ENCODE assay signal across 8 cellular contexts in the genomic region with DNA sequence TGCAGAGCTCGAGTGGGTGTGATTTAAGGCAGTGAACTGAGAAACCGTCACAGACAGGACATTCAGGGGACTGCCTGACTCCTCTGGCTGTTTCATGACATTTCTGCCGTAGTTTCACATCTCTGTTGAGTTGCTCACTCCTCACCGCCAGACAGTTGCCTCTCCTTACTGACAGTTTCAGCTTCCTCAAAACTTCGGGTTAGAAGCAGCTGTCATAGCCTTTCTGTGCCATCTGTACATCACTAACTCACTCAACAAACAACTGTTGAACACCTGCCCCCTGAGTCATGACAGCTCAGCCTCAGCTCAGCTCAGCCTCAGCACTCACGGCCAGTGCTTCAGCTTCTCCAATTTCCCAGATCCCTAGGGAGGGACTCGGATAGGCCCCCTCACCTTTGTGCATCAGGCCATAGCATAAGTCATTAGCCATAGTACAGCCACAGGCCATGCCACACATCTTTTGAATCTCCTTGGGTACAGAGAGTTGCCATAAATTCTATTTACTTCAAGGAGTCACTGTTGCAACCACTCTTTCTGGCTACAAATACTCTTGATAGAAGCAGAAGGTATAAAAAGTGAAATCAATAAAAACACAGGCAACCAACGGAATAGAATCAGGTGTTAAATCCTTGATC. TPM values are rescaled to one million over a fixed set of nuclear protein-coding genes. Genes with fewer than 3 reads are reported as not detected.
DNase-seq lines count a peak whose midpoint lies in the region; ATAC-seq, FAIRE-seq and TF ChIP-seq lines count a peak whose summit lies in the region.

No MANE protein-coding gene starts in this region.

- WGBS in right lobe of liver (ENCODE audit: insufficient coverage, low coverage, low lambda C conversion rate, missing lambda C conversion rate) = 43% methylated on average over 5 of the region's 8 CpGs
- 48% methylated on average over 8 of the region's 8 CpGs for WGBS in HepG2 (ENCODE audit: low lambda C conversion rate)

- H3K4me2 ChIP-seq in HepG2 (ENCODE audit: low read depth, low read length) = no peak overlapping the region

- H3K4me3 Mint-ChIP-seq in natural killer cell (peak overlapping the region; percentile 79), WTC11 (no peak overlapping the region)

- FAIRE-seq in HepG2 (lab: Jason Lieb, UNC) = no peak

- in situ Hi-C loops in HepG2 (cut with HindIII; ENCODE audit: extremely low pct_ligation_motif_present, low pct_unique_long_range_greater_than_20kb) = no loop called here

- H3K9me3 ChIP-seq in right lobe of liver (no peaks in the 10 kb centered on the region), HepG2 (ENCODE audit: low read length) (peaks cover 4% of the 10 kb centered on the region; the same call in 1 of the 2 replicates)

- H3K36me3 ChIP-seq in right lobe of liver (no peaks in the 10 kb centered on the region), HepG2 (replicated peaks in 1 of 2; ENCODE audit: control insufficient read depth in 1 of 2, insufficient read depth in 2 of 2, low read length in 2 of 2) (no peaks in the 10 kb centered on the region)

- H3K36me3 Mint-ChIP-seq in natural killer cell (no peaks in the 10 kb centered on the region), WTC11 (peaks cover 46% of the 10 kb centered on the region)

- H2AFZ ChIP-seq in HepG2 (ENCODE audit: low read length) = no peak overlapping the region

- ATAC-seq in right lobe of liver (peak; percentile 52 to 81 (median 64)), HepG2 (no peak), HG03060 (IDR thresholded peaks at IDR 0.05; ENCODE audit: low read depth, unreplicated experiment) (peak; percentile 84), natural killer cell (peak; percentile 77 to 85 (median 84)), WTC11 (no peak)

- no peak overlapping the region for H3K27ac ChIP-seq in right lobe of liver
- no peak overlapping the region for H3K27ac ChIP-seq in HepG2 (ENCODE audit: extremely low read length, insufficient read depth, low read length)

- BruUV-seq in HepG2 (replicated peaks; lab: Mats Ljungman, UMichigan) = no TSS peak

- intact Hi-C loops in right lobe of liver (cut with DNase I) (no loop called here), HepG2 (cut with micrococcal nuclease; ENCODE audit: unreplicated experiment) (no loop called here), natural killer cell (cut with micrococcal nuclease) (loop anchor here (5.0 kb wide), 1 partner anchor 33 kb away; no protein-coding TSS in a partner anchor)

- DNase-seq in right lobe of liver (peak in 1 of 3 donors; percentile 42), HepG2 (ENCODE audit: low spot score) (no peak), SIG-M5 treated with dmso at 0.1 percent for 504 hours (lab: John Stamatoyannopoulos, UW; ENCODE audit: unreplicated experiment) (peak; percentile 98), natural killer cell (no peak), NCI-H2107 (lab: John Stamatoyannopoulos, UW) (no peak), WTC11 (ENCODE audit: low spot score) (no peak), SW480 (ENCODE audit: low spot score) (no peak)

- H3K27me3 Mint-ChIP-seq in natural killer cell (ENCODE audit: low read depth in 2 of 2) (no peaks in the 10 kb centered on the region), WTC11 (ENCODE audit: low read depth) (peaks cover 3% of the 10 kb centered on the region)

- no peak for TF ChIP-seq RAD21 in HepG2 (CRISPR knock-in tag; IDR thresholded peaks at IDR 0.05)

- peak overlapping the region; percentile 93 to 95 for H3K27ac Mint-ChIP-seq in natural killer cell
- no peak overlapping the region for H3K27ac Mint-ChIP-seq in WTC11

- peaks cover 21 to 33% of the 10 kb centered on the region in 2 donors for H3K4me1 Mint-ChIP-seq in natural killer cell
- H3K4me1 Mint-ChIP-seq in WTC11 = no peaks in the 10 kb centered on the region

- POLR2A ChIA-PET in HepG2 (lab: Yijun Ruan, JAX) = no interaction called here
- POLR2A ChIA-PET in WTC11 (lab: Charles Lee) = no interaction called here

- no peaks in the 10 kb centered on the region for H4K20me1 ChIP-seq in HepG2 (ENCODE audit: insufficient read depth, low read length)

- H3K4me3 ChIP-seq in right lobe of liver (no peak overlapping the region), HepG2 (replicated peaks in 1 of 3; ENCODE audit: insufficient read depth in 1 of 3, low read depth in 2 of 3, low read length in 3 of 3) (no peak overlapping the region)

- H3K27me3 ChIP-seq in right lobe of liver = no peaks in the 10 kb centered on the region
- no peaks in the 10 kb centered on the region for H3K27me3 ChIP-seq in HepG2 (ENCODE audit: control insufficient read depth in 1 of 2, insufficient read depth in 2 of 2, low read length in 2 of 2)

- CTCF ChIA-PET in HepG2 (lab: Yijun Ruan, JAX; ENCODE audit: low intra/inter-chr PET ratio, low total read pairs) (no interaction called here), WTC11 (lab: Charles Lee) (no interaction called here)

- no peaks in the 10 kb centered on the region for H3K79me2 ChIP-seq in HepG2 (ENCODE audit: insufficient read depth, low read length)

- no peaks in the 10 kb centered on the region for H3K4me1 ChIP-seq in right lobe of liver
- peaks cover 3% of the 10 kb centered on the region for H3K4me1 ChIP-seq in HepG2 (ENCODE audit: insufficient read depth, low read length)

- TF ChIP-seq CTCF in right lobe of liver (IDR thresholded peaks at IDR 0.05) (no peak), HepG2 (CRISPR knock-in tag; IDR thresholded peaks at IDR 0.05) (no peak), natural killer cell (IDR thresholded peaks at IDR 0.05) (no peak), WTC11 (IDR thresholded peaks at IDR 0.05) (no peak)

- no peak for TF ChIP-seq POLR2A in right lobe of liver (IDR thresholded peaks at IDR 0.05)
- TF ChIP-seq POLR2A in HepG2 (IDR thresholded peaks at IDR 0.05; ENCODE audit: insufficient read depth in 1 of 2, low read depth in 2 of 2, low read length in 2 of 2) = no peak

- TF ChIP-seq EP300 in HepG2 (IDR thresholded peaks at IDR 0.05; ENCODE audit: low read depth in 2 of 2, low read length in 2 of 2) (no peak), HepG2 (CRISPR knock-in tag; IDR thresholded peaks at IDR 0.05; ENCODE audit: borderline replicate concordance) (no peak)

- H3K9me3 Mint-ChIP-seq in natural killer cell (no peaks in the 10 kb centered on the region), WTC11 (peaks cover 36% of the 10 kb centered on the region)

- H3K9ac ChIP-seq in HepG2 (ENCODE audit: insufficient read depth, low read depth, low read length) = no peak overlapping the region

RNA-seq across cellular contexts. Expression of gene SLC15A4, which starts 6.2 kb away (rescaled TPM):
- total RNA-seq in right lobe of liver = 10 to 100 TPM; 10.7 to 49.2 (median 25.5) TPM
- 8.2 and 17.3 TPM in 2 replicates for total RNA-seq in HepG2 (2016; rRNA removed; fragmentation: Illumina TruSeq; extraction: Trizol)
- 21.9 and 22.2 TPM in 2 replicates for total RNA-seq in HepG2 (2016; cell fraction: cytosol; rRNA removed; fragmentation: Illumina TruSeq; extraction: Trizol; ENCODE audit: low read depth)
- total RNA-seq in HepG2 (2016; cell fraction: insoluble cytoplasmic fraction; rRNA removed; fragmentation: Illumina TruSeq; extraction: Trizol) = 8.5 and 19.3 TPM in 2 replicates
- total RNA-seq in HepG2 (2016; cell fraction: membrane; rRNA removed; fragmentation: Illumina TruSeq; extraction: Trizol) = 11.6 and 11.8 TPM in 2 replicates
- total RNA-seq in HepG2 (2016; cell fraction: nucleus; rRNA removed; fragmentation: Illumina TruSeq; extraction: Trizol) = 26.9 and 28.3 TPM in 2 replicates
- 22.7 and 25.8 TPM in 2 replicates for polyA plus RNA-seq in HepG2 (2011; rRNA removed)
- polyA plus RNA-seq in HepG2 (2011; cell fraction: cytosol; rRNA removed) = 15.4 and 23.5 TPM in 2 replicates
- polyA plus RNA-seq in HepG2 (2011; cell fraction: nucleus; rRNA removed) = 21.1 and 23.8 TPM in 2 replicates
- polyA plus RNA-seq in HepG2 (2012) = 13.2 and 17.3 TPM in 2 replicates
- polyA plus RNA-seq in HepG2 (2016; cell fraction: cytosol; fragmentation: Illumina TruSeq; extraction: Trizol; ENCODE audit: low read depth) = 2.0 and 2.3 TPM in 2 replicates
- polyA plus RNA-seq in HepG2 (2016; cell fraction: insoluble cytoplasmic fraction; fragmentation: Illumina TruSeq; extraction: Trizol; ENCODE audit: low read depth) = 6.8 and 7.6 TPM in 2 replicates
- 3.5 and 4.1 TPM in 2 replicates for polyA plus RNA-seq in HepG2 (2016; cell fraction: membrane; fragmentation: Illumina TruSeq; extraction: Trizol; ENCODE audit: low read depth)
- 28.4 and 32.6 TPM in 2 replicates for polyA plus RNA-seq in HepG2 (2016; cell fraction: nucleus; fragmentation: Illumina TruSeq; extraction: Trizol; ENCODE audit: insufficient read depth, low read depth)
- 47.4 and 97.4 TPM in 2 replicates for polyA minus RNA-seq in HepG2 (2011; rRNA and poly(A)+ RNA removed; ENCODE audit: low replicate concordance)
- polyA minus RNA-seq in HepG2 (2011; cell fraction: cytosol; rRNA and poly(A)+ RNA removed) = 23.1 and 28.7 TPM in 2 replicates
- 45.4 and 58.3 TPM in 2 replicates for polyA minus RNA-seq in HepG2 (2011; cell fraction: nucleus; rRNA and poly(A)+ RNA removed)
- 100 to 1,000 TPM; 176 to 306 (median 250) TPM for total RNA-seq in natural killer cell
- total RNA-seq in WTC11 (2021) = 5.6 to 6.4 TPM (median 5.8 TPM) in 3 replicates

RNA-seq across cellular contexts. Expression of gene GLT1D1, which starts 23.3 kb away (rescaled TPM):
- total RNA-seq in right lobe of liver = 10 to 100 TPM; 14.9 to 21.9 (median 20.2) TPM
- 0.09 TPM in 1 of 2 replicates, not detected in the other for total RNA-seq in HepG2 (2016; rRNA removed; fragmentation: Illumina TruSeq; extraction: Trizol)
- total RNA-seq in HepG2 (2016; cell fraction: cytosol; rRNA removed; fragmentation: Illumina TruSeq; extraction: Trizol; ENCODE audit: low read depth) = not detected in 2 replicates
- total RNA-seq in HepG2 (2016; cell fraction: insoluble cytoplasmic fraction; rRNA removed; fragmentation: Illumina TruSeq; extraction: Trizol) = not detected in 2 replicates
- not detected in 2 replicates for total RNA-seq in HepG2 (2016; cell fraction: membrane; rRNA removed; fragmentation: Illumina TruSeq; extraction: Trizol)
- not detected in 2 replicates for total RNA-seq in HepG2 (2016; cell fraction: nucleus; rRNA removed; fragmentation: Illumina TruSeq; extraction: Trizol)
- 0.17 and 0.24 TPM in 2 replicates for polyA plus RNA-seq in HepG2 (2011; rRNA removed)
- polyA plus RNA-seq in HepG2 (2011; cell fraction: cytosol; rRNA removed) = 0.12 and 0.24 TPM in 2 replicates
- 0.10 TPM in 1 of 2 replicates, not detected in the other for polyA plus RNA-seq in HepG2 (2011; cell fraction: nucleus; rRNA removed)
- 0.20 and 0.48 TPM in 2 replicates for polyA plus RNA-seq in HepG2 (2012)
- polyA plus RNA-seq in HepG2 (2016; cell fraction: cytosol; fragmentation: Illumina TruSeq; extraction: Trizol; ENCODE audit: low read depth) = 0.06 TPM in 1 of 2 replicates, not detected in the other
- 0.11 TPM in 1 of 2 replicates, not detected in the other for polyA plus RNA-seq in HepG2 (2016; cell fraction: insoluble cytoplasmic fraction; fragmentation: Illumina TruSeq; extraction: Trizol; ENCODE audit: low read depth)
- polyA plus RNA-seq in HepG2 (2016; cell fraction: membrane; fragmentation: Illumina TruSeq; extraction: Trizol; ENCODE audit: low read depth) = 0.06 and 0.15 TPM in 2 replicates
- polyA plus RNA-seq in HepG2 (2016; cell fraction: nucleus; fragmentation: Illumina TruSeq; extraction: Trizol; ENCODE audit: insufficient read depth, low read depth) = not detected in 2 replicates
- 0.04 and 0.07 TPM in 2 replicates for polyA minus RNA-seq in HepG2 (2011; rRNA and poly(A)+ RNA removed; ENCODE audit: low replicate concordance)
- not detected in 2 replicates for polyA minus RNA-seq in HepG2 (2011; cell fraction: cytosol; rRNA and poly(A)+ RNA removed)
- 0.12 TPM in 1 of 2 replicates, not detected in the other for polyA minus RNA-seq in HepG2 (2011; cell fraction: nucleus; rRNA and poly(A)+ RNA removed)
- total RNA-seq in natural killer cell = 1 to 10 TPM in 2 of 3 donors, under 1 TPM in 1; 0.33 to 3.2 (median 2.6) TPM
- 1.4 to 1.5 TPM (median 1.5 TPM) in 3 replicates for total RNA-seq in WTC11 (2021)

Comparison
In these comparisons a context has a peak if more than half of its experiments do, and no peak if none do; other contexts are left out.
1. ATAC-seq: peak in right lobe of liver (4 of 4), HG03060 (single experiment) and natural killer cell (3 of 3); none in HepG2 (single experiment) and WTC11 (single experiment).